In genomic region chr1:151062738-151063371, GRCh38 we compare ENCODE assay signal across 9 cellular contexts. TPM values are rescaled to one million over a fixed set of nuclear protein-coding genes. Genes with fewer than 3 reads are reported as not detected.
DNase-seq lines count a peak whose midpoint lies in the region; ATAC-seq, FAIRE-seq and TF ChIP-seq lines count a peak whose summit lies in the region.
"Had no signal": no experiment of that assay in that cellular context is flagged by ENCODE, and none has a peak within 500 bp of the region (broad histone marks: within the 10 kb centered on the region; RNA-seq: fewer than 3 reads in every experiment).

No MANE protein-coding gene starts in this region.

- no peaks in the 10 kb centered on the region for H3K9me1 ChIP-seq in K562 (ENCODE audit: control insufficient read depth, insufficient read depth, low read length)

- H3K79me2 ChIP-seq in K562 (ENCODE audit: control insufficient read depth, insufficient read depth, low read length) = peaks cover 76% of the 10 kb centered on the region

- H3K36me3 ChIP-seq in K562 (ENCODE audit: control insufficient read depth, insufficient read depth, low read length) (peaks cover 39% of the 10 kb centered on the region), mesodermal cell (ENCODE audit: control insufficient read depth, insufficient read depth, low read length) (peaks cover 63% of the 10 kb centered on the region)

- H3K9me3 ChIP-seq in AG04450 (ENCODE audit: control insufficient read depth, insufficient read depth, low read length) (no peaks in the 10 kb centered on the region; the same call in 1 of the 2 replicates), K562 (replicated peaks; ENCODE audit: control insufficient read depth, insufficient read depth, low read depth, low read length) (no peaks in the 10 kb centered on the region), mesodermal cell (ENCODE audit: control insufficient read depth, low read length) (no peaks in the 10 kb centered on the region)
- H3K9me3 ChIP-seq: testis had no signal

- H4K20me1 ChIP-seq in K562 (replicated peaks; ENCODE audit: control insufficient read depth, insufficient read depth, low read length) = no peaks in the 10 kb centered on the region

- H3K4me3 ChIP-seq in AG04450 (ENCODE audit: low read depth, low read length) (peak overlapping the region; percentile 37), K562 (0 out of 2 replicates have a peak overlapping the region, but pooled peaks have one; percentile 10), mesodermal cell (ENCODE audit: extremely low read depth, insufficient read depth, low read length, poor library complexity, severe bottlenecking) (peak overlapping the region; percentile 98)
- H3K4me3 ChIP-seq: testis had no signal

- BruUV-seq in K562 (replicated peaks; lab: Mats Ljungman, UMichigan) = no TSS peak

- H2AFZ ChIP-seq in K562 (ENCODE audit: low read depth, low read length) = no peak overlapping the region

- no peak for TF ChIP-seq RAD21 in K562 (CRISPR knock-in tag; conservative IDR thresholded peaks at IDR 0.05 in 1 of 2, IDR thresholded peaks at IDR 0.05 in 1 of 2)

- no peak for TF ChIP-seq CTCF in AG04450 (IDR thresholded peaks at IDR 0.05; ENCODE audit: low read depth, low read length)
- no peak for TF ChIP-seq CTCF in K562 (IDR thresholded peaks at IDR 0.05 in 2 of 3, conservative IDR thresholded peaks at IDR 0.05 in 1 of 3; ENCODE audit: insufficient read depth in 2 of 3, low read depth in 1 of 3, low read length in 3 of 3)

- H3K27me3 ChIP-seq in AG04450 (ENCODE audit: control insufficient read depth, insufficient read depth, low read length) (no peaks in the 10 kb centered on the region), K562 (ENCODE audit: control insufficient read depth in 2 of 2, insufficient read depth in 2 of 2, low read length in 2 of 2) (no peaks in the 10 kb centered on the region)
- H3K27me3 ChIP-seq: testis had no signal

- peak; percentile 60 for TF ChIP-seq EP300 in K562 (IDR thresholded peaks at IDR 0.05; ENCODE audit: low read length)

- in situ Hi-C loops in K562 (cut with MboI) = no loop called here

- 0% methylated on average over 3 of the region's 3 CpGs for WGBS in K562 (ENCODE audit: insufficient coverage, low coverage, missing lambda C conversion rate)
- 93 to 100% methylated on average over 1 to 2 of the region's 3 CpGs for WGBS in mesodermal cell (ENCODE audit: insufficient coverage in 2 of 2), 2 experiments

- ATAC-seq in K562 (peak; percentile 51), GM19023 (IDR thresholded peaks at IDR 0.05; ENCODE audit: unreplicated experiment) (no peak), GM21737 (IDR thresholded peaks at IDR 0.05; ENCODE audit: unreplicated experiment) (no peak), HG03108 (IDR thresholded peaks at IDR 0.05; ENCODE audit: unreplicated experiment) (no peak)

- POLR2A ChIA-PET in AG04450 (lab: Yijun Ruan, JAX) (interaction anchor here (0.8 to 1.0 kb wide), 3 partner anchors 8 to 20 kb away, joined by 3 to 4 read pairs (median 3); partner anchors contain the start of gene C1orf56), K562 (lab: Yijun Ruan, JAX) (interaction anchor here (0.6 to 1.4 kb wide), 2 partner anchors 46 to 63 kb away, joined by 3 to 4 read pairs; no protein-coding TSS in a partner anchor)

- TF ChIP-seq POLR2A in K562 (conservative IDR thresholded peaks at IDR 0.05) = no peak

- H3K4me2 ChIP-seq in K562 (ENCODE audit: insufficient read depth, low read length) = peak overlapping the region; percentile 65

- intact Hi-C loops in K562 (cut with micrococcal nuclease) = no loop called here

- CTCF ChIA-PET in AG04450 (lab: Charles Lee) = interaction anchor here (1.1 to 1.9 kb wide), 2 partner anchors 37 to 67 kb away, joined by 5 to 8 read pairs; no protein-coding TSS in a partner anchor
- CTCF ChIA-PET in K562 (lab: Yijun Ruan, JAX; ENCODE audit: low intra/inter-chr PET ratio) = no interaction called here

- H3K9ac ChIP-seq in K562 (ENCODE audit: insufficient read depth in 1 of 2, low read depth in 2 of 2, low read length in 2 of 2) = peak overlapping the region in 1 of 2 experiments; percentile 45; a peak in 1 of 4 replicates

- peak; percentile 66 for DNase-seq in AG04450 (ENCODE audit: low read depth, low spot score)
- DNase-seq in HCEC 1CT = peak; percentile 82
- peak in 3 of 4 experiments; percentile 49 to 74 (median 73) for DNase-seq in K562 (ENCODE audit: extremely low read depth in 1 of 4, low spot score in 3 of 4)
- no peak for DNase-seq in activated CD4-positive, alpha-beta T cell treated with anti-CD3 and anti-CD28 coated beads for 4 hours
- DNase-seq: testis had no signal

- peak overlapping the region; percentile 98 for H3K27ac ChIP-seq in AG04450 (ENCODE audit: low read depth, low read length)
- peak overlapping the region; percentile 63 for H3K27ac ChIP-seq in K562 (ENCODE audit: extremely low read depth, low read depth, low read length)
- peak overlapping the region; percentile 69 for H3K27ac ChIP-seq in mesodermal cell (ENCODE audit: low read depth, low read length, severe bottlenecking)
- H3K27ac ChIP-seq: testis had no signal

- H3K4me1 ChIP-seq in K562 (replicated peaks in 1 of 2; ENCODE audit: control insufficient read depth in 2 of 2, insufficient read depth in 2 of 2, low read length in 2 of 2) (peaks cover 14 to 20% of the 10 kb centered on the region in 2 experiments; a peak in 4 of 5 replicates), mesodermal cell (ENCODE audit: control insufficient read depth, insufficient read depth, low read length, poor library complexity, severe bottlenecking) (peaks cover 13% of the 10 kb centered on the region)

- peak; percentile 70 for FAIRE-seq in K562 (lab: Jason Lieb, UNC)

RNA-seq across cellular contexts. Expression of gene MLLT11, which starts 2.7 kb away (rescaled TPM):
- 25.2 and 28.3 TPM in 2 replicates for polyA plus RNA-seq in AG04450 (2011; rRNA removed)
- 9.4 and 10.9 TPM in 2 replicates for polyA minus RNA-seq in AG04450 (2011; rRNA and poly(A)+ RNA removed)
- 5.0 and 6.7 TPM in 2 replicates for total RNA-seq in K562 (2011; cell fraction: chromatin; rRNA removed; ENCODE audit: low replicate concordance)
- 4.3 and 5.0 TPM in 2 replicates for total RNA-seq in K562 (2011; cell fraction: nucleolus; rRNA removed)
- total RNA-seq in K562 (2011; cell fraction: nucleoplasm; rRNA removed) = 8.1 and 12.4 TPM in 2 replicates
- total RNA-seq in K562 (2014; rRNA removed) = 12.1 and 14.1 TPM in 2 replicates
- 18.9 and 21.8 TPM in 2 replicates for total RNA-seq in K562 (2014; rRNA removed; fragmentation: Illumina TruSeq; extraction: Trizol)
- total RNA-seq in K562 (2015; rRNA removed; fragmentation: Illumina TruSeq; extraction: Trizol) = 15.1 and 16.5 TPM in 2 replicates
- 19.4 and 20.5 TPM in 2 replicates for total RNA-seq in K562 (2021)
- 39.1 and 49.6 TPM in 2 replicates for polyA plus RNA-seq in K562 (2011; rRNA removed)
- 21.1 and 34.7 TPM in 2 replicates for polyA plus RNA-seq in K562 (2011; cell fraction: cytosol; rRNA removed)
- 11.4 and 19.4 TPM in 2 replicates for polyA plus RNA-seq in K562 (2011; cell fraction: nucleus; rRNA removed)
- 13.2 and 18.5 TPM in 2 replicates for polyA plus RNA-seq in K562 (2012)
- 37.1 and 40.4 TPM in 2 replicates for polyA plus RNA-seq in K562 (2014; fragmentation: Illumina TruSeq; extraction: Trizol)
- 10 to 100 TPM; 70.0 to 91.0 TPM for polyA plus RNA-seq in K562 (2014; fragmentation: Nextera tagmentation; extraction: Ambion mirVana)
- 22.0 and 23.8 TPM in 2 replicates for polyA plus RNA-seq in K562 (2014; rRNA removed)
- 18.7 TPM in 2 replicates for polyA minus RNA-seq in K562 (2011; rRNA and poly(A)+ RNA removed)
- 6.0 and 7.9 TPM in 2 replicates for polyA minus RNA-seq in K562 (2011; cell fraction: cytosol; rRNA and poly(A)+ RNA removed)
- 2.3 and 5.1 TPM in 2 replicates for polyA minus RNA-seq in K562 (2011; cell fraction: nucleus; rRNA and poly(A)+ RNA removed)
- polyA plus RNA-seq in mesodermal cell (2013, experiment 1 of 2) = 98.2 TPM
- polyA plus RNA-seq in mesodermal cell (2013, experiment 2 of 2) = 89.4 TPM

RNA-seq across cellular contexts. Expression of gene CDC42SE1, which starts 3.4 kb away (rescaled TPM):
- polyA plus RNA-seq in AG04450 (2011; rRNA removed) (66.3 and 70.3 TPM in 2 replicates), K562 (2011; rRNA removed) (189 and 227 TPM in 2 replicates), K562 (2014; fragmentation: Illumina TruSeq; extraction: Trizol) (137 and 146 TPM in 2 replicates), K562 (2014; fragmentation: Nextera tagmentation; extraction: Ambion mirVana) (100 to 1,000 TPM in 1 of 2 experiments, 10 to 100 TPM in 1; 78.1 to 114 TPM), K562 (2014; rRNA removed) (86.8 and 104 TPM in 2 replicates)
- polyA minus RNA-seq in AG04450 (2011; rRNA and poly(A)+ RNA removed) = 55.5 and 56.1 TPM in 2 replicates
- 163 and 207 TPM in 2 replicates for total RNA-seq in K562 (2011; cell fraction: chromatin; rRNA removed; ENCODE audit: low replicate concordance)
- total RNA-seq in K562 (2011; cell fraction: nucleolus; rRNA removed) = 124 and 125 TPM in 2 replicates
- 200 and 254 TPM in 2 replicates for total RNA-seq in K562 (2011; cell fraction: nucleoplasm; rRNA removed)
- total RNA-seq in K562 (2014; rRNA removed) (89.9 and 103 TPM in 2 replicates), K562 (2014; rRNA removed; fragmentation: Illumina TruSeq; extraction: Trizol) (130 and 143 TPM in 2 replicates), K562 (2015; rRNA removed; fragmentation: Illumina TruSeq; extraction: Trizol) (108 and 113 TPM in 2 replicates), K562 (2021) (124 and 133 TPM in 2 replicates)
- 79.0 and 159 TPM in 2 replicates for polyA plus RNA-seq in K562 (2011; cell fraction: cytosol; rRNA removed)
- polyA plus RNA-seq in K562 (2011; cell fraction: nucleus; rRNA removed) = 404 and 579 TPM in 2 replicates
- 87.3 and 116 TPM in 2 replicates for polyA plus RNA-seq in K562 (2012)
- polyA minus RNA-seq in K562 (2011; rRNA and poly(A)+ RNA removed) = 173 and 193 TPM in 2 replicates
- 75.4 and 77.3 TPM in 2 replicates for polyA minus RNA-seq in K562 (2011; cell fraction: cytosol; rRNA and poly(A)+ RNA removed)
- 57.4 and 102 TPM in 2 replicates for polyA minus RNA-seq in K562 (2011; cell fraction: nucleus; rRNA and poly(A)+ RNA removed)
- polyA plus RNA-seq in mesodermal cell (2013, experiment 1 of 2) = 92.9 TPM
- 82.5 TPM for polyA plus RNA-seq in mesodermal cell (2013, experiment 2 of 2)

RNA-seq across cellular contexts. Expression of gene GABPB2, which starts 7.7 kb away (rescaled TPM):
- polyA plus RNA-seq in AG04450 (2011; rRNA removed) (9.8 and 10.0 TPM in 2 replicates), K562 (2011; rRNA removed) (13.3 and 18.6 TPM in 2 replicates), K562 (2014; fragmentation: Illumina TruSeq; extraction: Trizol) (4.8 and 6.4 TPM in 2 replicates), K562 (2014; fragmentation: Nextera tagmentation; extraction: Ambion mirVana) (1 to 10 TPM; 2.2 to 3.0 TPM), K562 (2014; rRNA removed) (6.1 and 7.1 TPM in 2 replicates)
- polyA minus RNA-seq in AG04450 (2011; rRNA and poly(A)+ RNA removed) = 15.7 and 15.8 TPM in 2 replicates
- total RNA-seq in K562 (2011; cell fraction: chromatin; rRNA removed; ENCODE audit: low replicate concordance) = 14.5 and 20.9 TPM in 2 replicates
- total RNA-seq in K562 (2011; cell fraction: nucleolus; rRNA removed) = 7.0 and 7.1 TPM in 2 replicates
- total RNA-seq in K562 (2011; cell fraction: nucleoplasm; rRNA removed) = 9.7 and 13.7 TPM in 2 replicates
- total RNA-seq in K562 (2014; rRNA removed) (4.8 and 6.9 TPM in 2 replicates), K562 (2014; rRNA removed; fragmentation: Illumina TruSeq; extraction: Trizol) (8.0 and 9.6 TPM in 2 replicates), K562 (2015; rRNA removed; fragmentation: Illumina TruSeq; extraction: Trizol) (6.1 and 7.1 TPM in 2 replicates), K562 (2021) (5.9 and 6.6 TPM in 2 replicates)
- 8.6 and 14.1 TPM in 2 replicates for polyA plus RNA-seq in K562 (2011; cell fraction: cytosol; rRNA removed)
- 7.7 and 11.0 TPM in 2 replicates for polyA plus RNA-seq in K562 (2011; cell fraction: nucleus; rRNA removed)
- 3.6 and 4.9 TPM in 2 replicates for polyA plus RNA-seq in K562 (2012)
- 18.4 and 21.3 TPM in 2 replicates for polyA minus RNA-seq in K562 (2011; rRNA and poly(A)+ RNA removed)
- 5.6 and 9.4 TPM in 2 replicates for polyA minus RNA-seq in K562 (2011; cell fraction: cytosol; rRNA and poly(A)+ RNA removed)
- 3.0 and 3.9 TPM in 2 replicates for polyA minus RNA-seq in K562 (2011; cell fraction: nucleus; rRNA and poly(A)+ RNA removed)
- 1.6 TPM for polyA plus RNA-seq in mesodermal cell (2013, experiment 1 of 2)
- 2.7 TPM for polyA plus RNA-seq in mesodermal cell (2013, experiment 2 of 2)

RNA-seq across cellular contexts. Expression of gene C1orf56, which starts 15.3 kb away (rescaled TPM):
- polyA plus RNA-seq in AG04450 (2011; rRNA removed) (1.3 and 1.9 TPM in 2 replicates), K562 (2011; rRNA removed) (0.39 and 0.74 TPM in 2 replicates), K562 (2014; fragmentation: Illumina TruSeq; extraction: Trizol) (0.39 and 0.61 TPM in 2 replicates), K562 (2014; fragmentation: Nextera tagmentation; extraction: Ambion mirVana) (10 to 100 TPM in 1 of 2 experiments, 1 to 10 TPM in 1; 5.2 to 15.7 TPM), K562 (2014; rRNA removed) (0.58 and 0.61 TPM in 2 replicates)
- 0.74 and 1.8 TPM in 2 replicates for polyA minus RNA-seq in AG04450 (2011; rRNA and poly(A)+ RNA removed)
- total RNA-seq in K562 (2011; cell fraction: chromatin; rRNA removed; ENCODE audit: low replicate concordance) = 1.2 and 1.9 TPM in 2 replicates
- 1.3 and 1.4 TPM in 2 replicates for total RNA-seq in K562 (2011; cell fraction: nucleolus; rRNA removed)
- 1.1 and 1.5 TPM in 2 replicates for total RNA-seq in K562 (2011; cell fraction: nucleoplasm; rRNA removed)
- total RNA-seq in K562 (2014; rRNA removed) (1.2 TPM in 2 replicates), K562 (2014; rRNA removed; fragmentation: Illumina TruSeq; extraction: Trizol) (0.16 and 0.18 TPM in 2 replicates), K562 (2015; rRNA removed; fragmentation: Illumina TruSeq; extraction: Trizol) (0.49 and 1.5 TPM in 2 replicates), K562 (2021) (1.1 and 1.3 TPM in 2 replicates)
- polyA plus RNA-seq in K562 (2011; cell fraction: cytosol; rRNA removed) = 0.36 and 0.46 TPM in 2 replicates
- polyA plus RNA-seq in K562 (2011; cell fraction: nucleus; rRNA removed) = 0.92 and 1.0 TPM in 2 replicates
- 2.0 and 3.5 TPM in 2 replicates for polyA plus RNA-seq in K562 (2012)
- polyA minus RNA-seq in K562 (2011; rRNA and poly(A)+ RNA removed) = 0.21 and 0.33 TPM in 2 replicates
- polyA minus RNA-seq in K562 (2011; cell fraction: cytosol; rRNA and poly(A)+ RNA removed) = 0.82 and 1.7 TPM in 2 replicates
- 0.67 and 1.00 TPM in 2 replicates for polyA minus RNA-seq in K562 (2011; cell fraction: nucleus; rRNA and poly(A)+ RNA removed)
- 4.2 TPM for polyA plus RNA-seq in mesodermal cell (2013, experiment 1 of 2)
- 3.9 TPM for polyA plus RNA-seq in mesodermal cell (2013, experiment 2 of 2)

RNA-seq across cellular contexts. Expression of gene BNIPL, which starts 26.5 kb away (rescaled TPM):
- polyA plus RNA-seq in AG04450 (2011; rRNA removed) (0.09 and 0.16 TPM in 2 replicates), K562 (2011; rRNA removed) (1.3 and 2.5 TPM in 2 replicates), K562 (2014; fragmentation: Illumina TruSeq; extraction: Trizol) (0.53 and 0.98 TPM in 2 replicates), K562 (2014; fragmentation: Nextera tagmentation; extraction: Ambion mirVana) (under 1 TPM; 0.08 to 0.31 TPM), K562 (2014; rRNA removed) (0.73 and 1.4 TPM in 2 replicates)
- 0.09 and 0.23 TPM in 2 replicates for polyA minus RNA-seq in AG04450 (2011; rRNA and poly(A)+ RNA removed)
- 9.9 and 10.6 TPM in 2 replicates for total RNA-seq in K562 (2011; cell fraction: chromatin; rRNA removed; ENCODE audit: low replicate concordance)
- 5.3 TPM in 2 replicates for total RNA-seq in K562 (2011; cell fraction: nucleolus; rRNA removed)
- total RNA-seq in K562 (2011; cell fraction: nucleoplasm; rRNA removed) = 6.0 and 10.8 TPM in 2 replicates
- total RNA-seq in K562 (2014; rRNA removed) (0.49 and 0.68 TPM in 2 replicates), K562 (2014; rRNA removed; fragmentation: Illumina TruSeq; extraction: Trizol) (0.55 and 0.67 TPM in 2 replicates), K562 (2015; rRNA removed; fragmentation: Illumina TruSeq; extraction: Trizol) (0.54 and 0.90 TPM in 2 replicates), K562 (2021) (0.47 and 0.84 TPM in 2 replicates)
- polyA plus RNA-seq in K562 (2011; cell fraction: cytosol; rRNA removed) = 0.37 and 2.3 TPM in 2 replicates
- polyA plus RNA-seq in K562 (2011; cell fraction: nucleus; rRNA removed) = 5.6 and 8.6 TPM in 2 replicates
- 0.44 and 1.3 TPM in 2 replicates for polyA plus RNA-seq in K562 (2012)
- polyA minus RNA-seq in K562 (2011; rRNA and poly(A)+ RNA removed) = 1.2 and 1.5 TPM in 2 replicates
- not detected in 2 replicates for polyA minus RNA-seq in K562 (2011; cell fraction: cytosol; rRNA and poly(A)+ RNA removed)
- polyA minus RNA-seq in K562 (2011; cell fraction: nucleus; rRNA and poly(A)+ RNA removed) = 0.54 and 1.6 TPM in 2 replicates
- polyA plus RNA-seq in mesodermal cell (2013, experiment 1 of 2) = 0.96 TPM
- polyA plus RNA-seq in mesodermal cell (2013, experiment 2 of 2) = 0.66 TPM

Comparison
In these comparisons a context has a peak if more than half of its experiments do, and no peak if none do; other contexts are left out.
1. DNase-seq: peak in AG04450 (single experiment), HCEC 1CT (single experiment) and K562 (3 of 4); none in activated CD4-positive, alpha-beta T cell treated with anti-CD3 and anti-CD28 coated beads for 4 hours (0 of 2).
2. H3K4me3 ChIP-seq: peak in every context shown above with its lines; median percentile 98 in mesodermal cell; 37 in AG04450; 10 in K562.
3. Peak in every context shown above with its lines, with median percentiles within 50 percentile points of each other: H3K27ac ChIP-seq.